8 cellular contexts compared by ENCODE assay signal in genomic region chr2:117814417-117815264, GRCh38. TPM values are rescaled to one million over a fixed set of nuclear protein-coding genes. Genes with fewer than 3 reads are reported as not detected.
DNase-seq lines count a peak whose midpoint lies in the region; ATAC-seq and TF ChIP-seq lines count a peak whose summit lies in the region.

TSS of gene DDX18 (plus strand) at chr2:117814691. CDS start at chr2:117814778, 87 bp downstream.

- peak within 1 kb of the TSS; percentile 89 for H2AK5ac ChIP-seq in IMR-90 (ENCODE audit: low read depth, low read length)

- peak within 1 kb of the TSS; percentile 74 for H2AK9ac ChIP-seq in IMR-90 (replicated peaks; ENCODE audit: low read depth, low read length, poor library complexity)

- H3K14ac ChIP-seq in IMR-90 (replicated peaks; ENCODE audit: low read depth, low read length), result peak within 1 kb of the TSS; percentile 87

- BruUV-seq in IMR-90 (replicated peaks; lab: Mats Ljungman, UMichigan), result TSS peak; percentile 62

- peak within 1 kb of the TSS; percentile 98 for H2AFZ ChIP-seq in IMR-90 (replicated peaks; ENCODE audit: low read length, poor library complexity)

- ATAC-seq in GM21526 (IDR thresholded peaks at IDR 0.05; ENCODE audit: low FRiP score, unreplicated experiment) (peak; percentile 96), IMR-90 (ENCODE audit: low read depth) (peak; percentile 99), mucosa of descending colon (peak; percentile 99)

- peak within 1 kb of the TSS; percentile 79 for H3K23ac ChIP-seq in IMR-90 (ENCODE audit: low read depth, low read length)

- H4K5ac ChIP-seq in IMR-90 (ENCODE audit: low read depth, low read length), result peak within 1 kb of the TSS; percentile 69

- peaks cover 10 to 18% of the 10 kb centered on the region in 2 experiments for H3K79me1 ChIP-seq in IMR-90 (ENCODE audit: low read depth in 1 of 2, low read length in 2 of 2)

- H3K9me3 ChIP-seq in IMR-90 (ENCODE audit: control insufficient read depth, insufficient read depth, low read length), result no peaks in the 10 kb centered on the region
- no peaks in the 10 kb centered on the region for H3K9me3 ChIP-seq in mucosa of descending colon

- no peak within 1 kb of the TSS for H3K18ac ChIP-seq in IMR-90 (ENCODE audit: low read depth, low read length)

- CTCF ChIA-PET in IMR-90 (lab: Yijun Ruan, JAX), result interaction anchor here (0.6 to 2.8 kb wide), 22 partner anchors 11 to 950 kb away, joined by 3 to 23 read pairs (median 4); no protein-coding TSS in a partner anchor

- DNase-seq in DMS114 treated with DMSO at 0.1 percent for 48 hours (lab: John Stamatoyannopoulos, UW; ENCODE audit: unreplicated experiment), result peak; percentile 89
- DNase-seq in IMR-90, result peak; percentile 97
- DNase-seq in OCI-M1 (lab: John Stamatoyannopoulos, UW), result peak; percentile 99
- DNase-seq in activated T-cell treated with anti-CD3 and anti-CD28 coated beads for 4 hours, result peak; percentile 96
- peak; percentile 98 for DNase-seq in epithelial cell of esophagus (ENCODE audit: low read depth)
- DNase-seq in mucosa of descending colon, result peak; percentile 97 to 99 (median 97)
- peak; percentile 95 to 97 for DNase-seq in stimulated activated CD8-positive, alpha-beta memory T cell treated with anti-CD3 and anti-CD28 coated beads, Interleukin-4, amount 100 ng/mL, for 4 hours (ENCODE audit: low read depth in 2 of 2, low spot score in 1 of 2)

- POLR2A ChIA-PET in IMR-90 (lab: Charles Lee; ENCODE audit: unreplicated experiment), result no interaction called here

- peaks cover 3% of the 10 kb centered on the region; the same call in 1 of the 2 replicates for H3K9me1 ChIP-seq in IMR-90 (ENCODE audit: insufficient read depth, low read length)

- peak within 1 kb of the TSS; percentile 71 to 87 for H4K8ac ChIP-seq in IMR-90 (ENCODE audit: low read depth in 2 of 2, low read length in 2 of 2)

- peak; percentile 66 for TF ChIP-seq RAD21 in IMR-90 (IDR thresholded peaks at IDR 0.05; ENCODE audit: low read length)

- H3K4me1 ChIP-seq in IMR-90 (ENCODE audit: control insufficient read depth, insufficient read depth, low read length) (peaks cover 1% of the 10 kb centered on the region; the same call in 1 of the 2 replicates), mucosa of descending colon (ENCODE audit: low read depth) (peaks cover 17% of the 10 kb centered on the region)

- H3K27me3 ChIP-seq in IMR-90 (ENCODE audit: control insufficient read depth, insufficient read depth, low read length), result no peaks in the 10 kb centered on the region

- H4K20me1 ChIP-seq in IMR-90 (ENCODE audit: insufficient read depth, low read length), result no peaks in the 10 kb centered on the region; the same call in 1 of the 2 replicates

- peak within 1 kb of the TSS; percentile 77 for H3K4ac ChIP-seq in IMR-90 (ENCODE audit: low read depth, low read length)

- H2BK5ac ChIP-seq in IMR-90 (ENCODE audit: low read depth, low read length, poor library complexity, severe bottlenecking), result peak within 1 kb of the TSS; percentile 59

- H3K9ac ChIP-seq in IMR-90 (ENCODE audit: low read depth, low read length), result peak within 1 kb of the TSS; percentile 90

- H4K91ac ChIP-seq in IMR-90 (ENCODE audit: insufficient read depth, low read depth, low read length), result peak within 1 kb of the TSS; percentile 47

- intact Hi-C loops in IMR-90 (cut with micrococcal nuclease), result loop anchor here (1.0 kb wide), 1 partner anchor 189 kb away; no protein-coding TSS in a partner anchor
- intact Hi-C loops in mucosa of descending colon (cut with DNase I, micrococcal nuclease), result no loop called here

- H3K56ac ChIP-seq in IMR-90 (ENCODE audit: extremely low read depth, insufficient read depth, low read length), result peak within 1 kb of the TSS; percentile 70

- no peak within 1 kb of the TSS for H2BK15ac ChIP-seq in IMR-90 (ENCODE audit: low read depth, low read length)

- H3K4me3 ChIP-seq in IMR-90 (ENCODE audit: insufficient read depth, low read depth, low read length) (peak within 1 kb of the TSS; percentile 71), epithelial cell of esophagus (ENCODE audit: low read length) (peak within 1 kb of the TSS; percentile 98), mucosa of descending colon (peak within 1 kb of the TSS; percentile 45)

- dilution Hi-C loops in IMR-90 (cut with HindIII; ENCODE audit: low sequenced_read_pairs, unreplicated experiment), result no loop called here

- in situ Hi-C loops in IMR-90 (cut with MboI; ENCODE audit: low sequenced_read_pairs), result no loop called here

- WGBS in IMR-90 (ENCODE audit: extremely low coverage in 2 of 2, insufficient read length in 1 of 2), 2 experiments, result 1% methylated on average over 44 of the region's 57 CpGs; no CpG with 5 or more reads in 1 of the 2 experiments

- no peak within 1 kb of the TSS for H2BK20ac ChIP-seq in IMR-90 (ENCODE audit: low read depth, low read length)

- H3K36me3 ChIP-seq in IMR-90 (ENCODE audit: control insufficient read depth, insufficient read depth, low read length) (peaks cover 9% of the 10 kb centered on the region), mucosa of descending colon (ENCODE audit: low read depth) (no peaks in the 10 kb centered on the region)

- no peak within 1 kb of the TSS for H2BK120ac ChIP-seq in IMR-90 (ENCODE audit: low read depth, low read length)

- TF ChIP-seq POLR2A in IMR-90 (IDR thresholded peaks at IDR 0.05; ENCODE audit: low read depth, low read length), result peak; percentile 91

- peak within 1 kb of the TSS; percentile 77 for H3K27ac ChIP-seq in IMR-90 (ENCODE audit: insufficient read depth, low read length)

- TF ChIP-seq CTCF in IMR-90 (conservative IDR thresholded peaks at IDR 0.05; ENCODE audit: low read depth, low read length) (peak; percentile 100; the same call in 1 of the 2 replicates), epithelial cell of esophagus (IDR thresholded peaks at IDR 0.05; ENCODE audit: insufficient read depth, low read depth, low read length, missing control alignments) (peak; percentile 100), mucosa of descending colon (IDR thresholded peaks at IDR 0.05) (peak; percentile 99)

- peak within 1 kb of the TSS; percentile 94 for H3K4me2 ChIP-seq in IMR-90 (ENCODE audit: low read depth, low read length)

TF ChIP-seq in IMR-90, 13 proteins besides CTCF, POLR2A, EP300 and RAD21:
- peak; percentile 93 for TF ChIP-seq MXI1 (IDR thresholded peaks at IDR 0.05; ENCODE audit: borderline replicate concordance, low read depth, low read length)
- peak; percentile 67 for TF ChIP-seq MAZ (IDR thresholded peaks at IDR 0.05; ENCODE audit: borderline replicate concordance, low read depth, low read length)
- no peak for TF ChIP-seq RCOR1 (IDR thresholded peaks at IDR 0.05; ENCODE audit: insufficient replicate concordance, low read length)
- TF ChIP-seq MAFK (IDR thresholded peaks at IDR 0.05; ENCODE audit: low read depth, low read length), result peak; percentile 17; the same call in 1 of the 2 replicates
- peak; percentile 100 for TF ChIP-seq BHLHE40 (IDR thresholded peaks at IDR 0.05; ENCODE audit: low read depth, low read length)
- TF ChIP-seq USF2 (IDR thresholded peaks at IDR 0.05; ENCODE audit: low read depth, low read length), result peak; percentile 89
- TF ChIP-seq RFX5 (IDR thresholded peaks at IDR 0.05; ENCODE audit: low read depth, low read length), result no peak
- no peak for TF ChIP-seq ELK1 (IDR thresholded peaks at IDR 0.05; ENCODE audit: borderline replicate concordance, low read depth, low read length)
- no peak for TF ChIP-seq CEBPB (IDR thresholded peaks at IDR 0.05; ENCODE audit: low read depth, low read length)
- TF ChIP-seq FOS (IDR thresholded peaks at IDR 0.05; ENCODE audit: low read depth, low read length), result no peak
- peak; percentile 73 for TF ChIP-seq SMC3 (IDR thresholded peaks at IDR 0.05; ENCODE audit: low read depth, low read length)
TF ChIP-seq in IMR-90: peak in this region for 6.

RNA-seq across cellular contexts. Expression of gene DDX18, which starts in this region (rescaled TPM):
- 68.3 and 69.9 TPM in 2 replicates for total RNA-seq in IMR-90 (2012; rRNA removed)
- polyA plus RNA-seq in IMR-90 (2012; rRNA removed), result 30.2 and 34.6 TPM in 2 replicates
- 7.0 and 8.2 TPM in 2 replicates for polyA plus RNA-seq in IMR-90 (2012; cell fraction: cytosol; rRNA removed)
- 6.7 and 49.9 TPM in 2 replicates for polyA plus RNA-seq in IMR-90 (2012; cell fraction: nucleus; rRNA removed; ENCODE audit: low replicate concordance)
- 10 to 100 TPM; 42.4 to 48.1 (median 43.1) TPM for total RNA-seq in mucosa of descending colon

Comparison
In these comparisons a context has a peak if more than half of its experiments do, and no peak if none do; other contexts are left out.
1. Peak in every context shown above with its lines: DNase-seq, ATAC-seq, H3K4me3 ChIP-seq and H3K27ac ChIP-seq.
2. H3K4me3 ChIP-seq: peak in every context shown above with its lines; median percentile 98 in epithelial cell of esophagus; 71 in IMR-90; 45 in mucosa of descending colon.